8 cellular contexts compared by ENCODE assay signal in the genomic region with DNA sequence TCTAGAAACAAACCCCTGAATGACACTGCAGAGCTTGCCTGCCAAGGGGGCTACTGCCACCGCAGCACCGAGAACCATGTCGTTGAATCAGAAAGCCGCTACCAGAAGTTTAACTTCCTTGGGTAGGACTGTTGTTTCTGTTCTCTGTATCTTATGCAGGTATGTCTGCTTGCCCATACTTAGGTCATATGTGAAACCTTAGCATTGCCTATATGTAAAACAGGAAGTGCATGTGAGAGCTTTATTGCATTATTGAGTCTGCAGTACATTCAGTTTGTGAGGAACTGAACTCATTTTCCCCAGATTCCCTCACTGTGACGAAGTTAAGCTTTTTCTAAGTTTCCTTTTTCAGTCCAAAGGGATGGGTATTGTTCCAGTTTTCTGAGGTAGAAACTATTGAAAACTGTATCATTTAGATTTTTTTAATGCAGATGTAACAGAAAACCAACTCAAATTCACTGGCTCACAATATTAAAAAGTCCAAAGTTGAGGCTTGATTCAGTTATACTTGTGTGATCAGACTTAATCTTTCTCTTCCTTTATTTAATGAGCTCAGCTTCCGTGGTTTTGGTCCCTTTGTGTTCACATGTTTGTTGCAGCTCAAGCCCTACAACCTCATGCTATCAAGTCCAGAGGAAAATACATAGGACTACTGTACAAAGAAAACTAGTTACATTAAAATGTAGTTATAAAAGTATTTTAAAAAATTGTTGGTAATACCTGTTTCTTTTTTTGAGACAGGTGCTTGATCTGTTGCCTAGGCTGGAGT. TPM values are rescaled to one million over a fixed set of nuclear protein-coding genes. Genes with fewer than 3 reads are reported as not detected.
DNase-seq lines count a peak whose midpoint lies in the region; ATAC-seq and TF ChIP-seq lines count a peak whose summit lies in the region.

No MANE protein-coding gene starts in this region.

- no peak for TF ChIP-seq POLR2A in spleen (IDR thresholded peaks at IDR 0.05)

- ATAC-seq in HG02973 (IDR thresholded peaks at IDR 0.05; ENCODE audit: unreplicated experiment): peak; percentile 83

- H3K27me3 Mint-ChIP-seq in activated CD4-positive, alpha-beta T cell treated with anti-CD3 and anti-CD28 coated beads, Interleukin-2, amount 10 ng/mL, durations not matched to agents 7 days and 5 days: no peaks in the 10 kb centered on the region

- POLR2A ChIA-PET in activated CD4-positive, alpha-beta T cell treated with anti-CD3 and anti-CD28 coated beads, Interleukin-2, amount 10 ng/mL, durations not matched to agents 7 days and 5 days (lab: Charles Lee): no interaction called here

- peaks cover 0 to 13% (median 0%) of the 10 kb centered on the region in 6 donors for H3K36me3 ChIP-seq in spleen

- DNase-seq in activated CD4-positive, alpha-beta T cell treated with anti-CD3 and anti-CD28 coated beads, Interleukin-2, amount 10 ng/mL, durations not matched to agents 7 days and 5 days: peak; percentile 12
- no peak for DNase-seq in activated CD4-positive, alpha-beta T cell treated with anti-CD3 and anti-CD28 coated beads for 1 hour
- peak; percentile 4 for DNase-seq in SKM-1 (lab: John Stamatoyannopoulos, UW; ENCODE audit: unreplicated experiment)
- DNase-seq in spleen: no peak
- no peak for DNase-seq in medulla oblongata (ENCODE audit: extremely low spot score)
- DNase-seq in HCEC 1CT: no peak
- DNase-seq in foreskin melanocyte: no peak

- no peaks in the 10 kb centered on the region for H3K9me3 Mint-ChIP-seq in activated CD4-positive, alpha-beta T cell treated with anti-CD3 and anti-CD28 coated beads, Interleukin-2, amount 10 ng/mL, durations not matched to agents 7 days and 5 days

- TF ChIP-seq CTCF in spleen (IDR thresholded peaks at IDR 0.05 in 8 of 11, conservative IDR thresholded peaks at IDR 0.05 in 3 of 11): no peak

- H3K4me3 ChIP-seq in spleen: peak overlapping the region in 1 of 8 donors; percentile 11

- H3K9me3 ChIP-seq in spleen: no peaks in the 10 kb centered on the region

- peaks cover 56% of the 10 kb centered on the region for H3K4me1 Mint-ChIP-seq in activated CD4-positive, alpha-beta T cell treated with anti-CD3 and anti-CD28 coated beads, Interleukin-2, amount 10 ng/mL, durations not matched to agents 7 days and 5 days

- H3K4me3 Mint-ChIP-seq in activated CD4-positive, alpha-beta T cell treated with anti-CD3 and anti-CD28 coated beads, Interleukin-2, amount 10 ng/mL, durations not matched to agents 7 days and 5 days: peak overlapping the region; percentile 47

- CTCF ChIA-PET in activated CD4-positive, alpha-beta T cell treated with anti-CD3 and anti-CD28 coated beads, Interleukin-2, amount 10 ng/mL, durations not matched to agents 7 days and 5 days (lab: Charles Lee): no interaction called here

- peak overlapping the region in 5 of 8 donors; percentile 28 to 69 (median 46) for H3K27ac ChIP-seq in spleen

- intact Hi-C loops in spleen (cut with DNase I; ENCODE audit: low total_unique reads): no loop called here

- peaks cover 23 to 65% (median 54%) of the 10 kb centered on the region in 6 donors for H3K4me1 ChIP-seq in spleen

- H3K27me3 ChIP-seq in spleen (replicated peaks in 1 of 7): no peaks in the 10 kb centered on the region

- H3K36me3 Mint-ChIP-seq in activated CD4-positive, alpha-beta T cell treated with anti-CD3 and anti-CD28 coated beads, Interleukin-2, amount 10 ng/mL, durations not matched to agents 7 days and 5 days (ENCODE audit: low read depth): peaks cover 12% of the 10 kb centered on the region

- WGBS in spleen, 5 donors: 32 to 50% (median 45%) methylated on average over 6 of the region's 6 CpGs

- H3K27ac Mint-ChIP-seq in activated CD4-positive, alpha-beta T cell treated with anti-CD3 and anti-CD28 coated beads, Interleukin-2, amount 10 ng/mL, durations not matched to agents 7 days and 5 days: peak overlapping the region; percentile 88

RNA-seq across cellular contexts. Expression of gene FBXO34, which starts 6.9 kb away (rescaled TPM):
- 10 to 100 TPM; 23.0 to 23.6 TPM for total RNA-seq in activated CD4-positive, alpha-beta T cell treated with anti-CD3 and anti-CD28 coated beads, Interleukin-2, amount 10 ng/mL, durations not matched to agents 7 days and 5 days
- total RNA-seq in spleen: 10 to 100 TPM; 23.8 to 46.0 (median 32.6) TPM
- 1 to 10 TPM; 5.8 to 9.4 (median 7.9) TPM for polyA plus RNA-seq in spleen

Comparison
In these comparisons a context has a peak if more than half of its experiments do, and no peak if none do; other contexts are left out.
1. DNase-seq: peak in activated CD4-positive, alpha-beta T cell treated with anti-CD3 and anti-CD28 coated beads, Interleukin-2, amount 10 ng/mL, durations not matched to agents 7 days and 5 days (single experiment) and SKM-1 (single experiment); none in activated CD4-positive, alpha-beta T cell treated with anti-CD3 and anti-CD28 coated beads for 1 hour (single experiment), spleen (single experiment), medulla oblongata (single experiment), HCEC 1CT (single experiment) and foreskin melanocyte (single experiment).